In genomic region chr3:177147790-177148189, GRCh38 we compare ENCODE assay signal across 1 cellular context.
TF ChIP-seq lines count a peak whose summit lies in the region.

No MANE protein-coding gene starts in this region.

TF ChIP-seq in WTC11, 78 proteins besides CTCF, POLR2A, EP300 and RAD21 (continued from another document):
- no peak for TF ChIP-seq E2F4 (CRISPR knock-in tag; IDR thresholded peaks at IDR 0.05; ENCODE audit: borderline replicate concordance, low read depth)
- TF ChIP-seq NFATC4 (CRISPR knock-in tag; IDR thresholded peaks at IDR 0.05) = no peak
